Comparison of ENCODE assay signal across 9 cellular contexts in genomic region chr2:3574155-3574554, GRCh38. TPM values are rescaled to one million over a fixed set of nuclear protein-coding genes. Genes with fewer than 3 reads are reported as not detected.
DNase-seq lines count a peak whose midpoint lies in the region; ATAC-seq and TF ChIP-seq lines count a peak whose summit lies in the region.
"Had no signal": no experiment of that assay in that cellular context is flagged by ENCODE, and none has a peak within 500 bp of the region (broad histone marks: within the 10 kb centered on the region; RNA-seq: fewer than 3 reads in every experiment).

No MANE protein-coding gene starts in this region.

- CTCF ChIA-PET in WTC11 (lab: Charles Lee) = no interaction called here

- H2AFZ ChIP-seq in ACC112 (ENCODE audit: low read length, unreplicated experiment) (peak overlapping the region; percentile 32), GM23338 (0 out of 2 replicates have a peak overlapping the region, but pooled peaks have one; percentile 92)

- no peak for ATAC-seq in GM23338
- ATAC-seq in WTC11 = no peak
- ATAC-seq in HG03175 (IDR thresholded peaks at IDR 0.05; ENCODE audit: unreplicated experiment) = no peak
- ATAC-seq in GM18502 (IDR thresholded peaks at IDR 0.05; ENCODE audit: poor library complexity, unreplicated experiment) = no peak

- no peak overlapping the region for H3K27ac Mint-ChIP-seq in GM23338
- H3K27ac Mint-ChIP-seq in WTC11 = no peak overlapping the region; the same call in 1 of the 2 replicates

- H3K27me3 Mint-ChIP-seq in GM23338 (ENCODE audit: insufficient read depth, low read depth, poor library complexity) (peaks cover 13% of the 10 kb centered on the region), WTC11 (ENCODE audit: low read depth) (no peaks in the 10 kb centered on the region)

- H3K27ac ChIP-seq in ACC112 (ENCODE audit: low read depth, low read length) (no peak overlapping the region), GM23338 (ENCODE audit: low read depth) (no peak overlapping the region), muscle layer of duodenum (ENCODE audit: low read length) (no peak overlapping the region)

- H3K4me3 Mint-ChIP-seq in GM23338 = peak overlapping the region; percentile 99
- H3K4me3 Mint-ChIP-seq in WTC11 = peak overlapping the region; percentile 98

- H3K4me1 Mint-ChIP-seq in GM23338 = peaks cover 28% of the 10 kb centered on the region
- H3K4me1 Mint-ChIP-seq in WTC11 = peaks cover 29% of the 10 kb centered on the region

- H3K36me3 ChIP-seq in ACC112 (ENCODE audit: insufficient read depth, low read length) = peaks cover 33% of the 10 kb centered on the region
- peaks cover 29% of the 10 kb centered on the region for H3K36me3 ChIP-seq in GM23338 (ENCODE audit: insufficient read depth)
- H3K36me3 ChIP-seq in muscle layer of duodenum (ENCODE audit: control insufficient read depth in 1 of 2, insufficient read depth in 2 of 2, low read length in 2 of 2) = peaks cover 19 to 28% of the 10 kb centered on the region in 2 donors

- H3K79me2 ChIP-seq in ACC112 (ENCODE audit: control insufficient read depth, insufficient read depth, low read length, unreplicated experiment) = peaks cover 41% of the 10 kb centered on the region
- H3K79me2 ChIP-seq in GM23338 (replicated peaks; ENCODE audit: insufficient read depth) = peaks cover 40% of the 10 kb centered on the region

- H3K9me3 Mint-ChIP-seq in GM23338 = no peaks in the 10 kb centered on the region
- no peaks in the 10 kb centered on the region for H3K9me3 Mint-ChIP-seq in WTC11

- no peak for TF ChIP-seq CTCF in GM23338 (conservative IDR thresholded peaks at IDR 0.05; ENCODE audit: low read depth in 2 of 2)
- no peak for TF ChIP-seq CTCF in WTC11 (IDR thresholded peaks at IDR 0.05)

- H3K36me3 Mint-ChIP-seq in GM23338 (ENCODE audit: low read depth) (peaks cover 38% of the 10 kb centered on the region), WTC11 (peaks cover 36% of the 10 kb centered on the region)

- H3K27me3 ChIP-seq in ACC112 (ENCODE audit: insufficient read depth, low read length) (no peaks in the 10 kb centered on the region), GM23338 (ENCODE audit: insufficient read depth) (no peaks in the 10 kb centered on the region), muscle layer of duodenum (ENCODE audit: low read depth, low read length) (no peaks in the 10 kb centered on the region)

- peaks cover 17% of the 10 kb centered on the region for H3F3A ChIP-seq in GM23338 (replicated peaks; ENCODE audit: low read depth)

- H3K4me3 ChIP-seq in ACC112 (ENCODE audit: low read depth, low read length) (peak overlapping the region; percentile 98), GM23338 (peak overlapping the region; percentile 99), muscle layer of duodenum (ENCODE audit: low read depth in 1 of 2, low read length in 2 of 2) (peak overlapping the region; percentile 78 to 82)

- peaks cover 30% of the 10 kb centered on the region for H4K20me1 ChIP-seq in GM23338 (replicated peaks; ENCODE audit: insufficient read depth)

- H3K9me3 ChIP-seq in muscle layer of duodenum (ENCODE audit: control insufficient read depth in 1 of 2, low read length in 2 of 2) = no peaks in the 10 kb centered on the region

- no peaks in the 10 kb centered on the region for H3K9me2 ChIP-seq in GM23338 (ENCODE audit: insufficient read depth)

- no peak for DNase-seq in GM23338 (ENCODE audit: low spot score)
- DNase-seq in WTC11 (ENCODE audit: low spot score) = no peak
- DNase-seq in kidney glomerular epithelial cell (lab: John Stamatoyannopoulos, UW) = no peak
- no peak for DNase-seq in CD1c-positive myeloid dendritic cell (ENCODE audit: extremely low spot score)
- DNase-seq: left cardiac atrium had no signal

- POLR2A ChIA-PET in WTC11 (lab: Charles Lee) = interaction anchor here (1.3 kb wide), 1 partner anchor 16 kb away, joined by 7 read pairs; the partner anchor contains the start of gene RNASEH1

- peaks cover 28% of the 10 kb centered on the region for H3K4me1 ChIP-seq in ACC112 (ENCODE audit: control insufficient read depth, insufficient read depth, low read length, unreplicated experiment)
- H3K4me1 ChIP-seq in GM23338 (ENCODE audit: insufficient read depth) = peaks cover 15% of the 10 kb centered on the region
- peaks cover 7 to 32% of the 10 kb centered on the region in 2 donors for H3K4me1 ChIP-seq in muscle layer of duodenum (ENCODE audit: control insufficient read depth in 1 of 2, insufficient read depth in 2 of 2, low read length in 2 of 2)

- H3K4me2 ChIP-seq in GM23338 = 0 out of 2 replicates have a peak overlapping the region, but pooled peaks have one; percentile 64

TF ChIP-seq in GM23338, 12 proteins besides CTCF, POLR2A, EP300 and RAD21:
- TF ChIP-seq STAT1 (IDR thresholded peaks at IDR 0.05; ENCODE audit: unreplicated experiment) (no peak), CREB1 (CRISPR knock-in tag; IDR thresholded peaks at IDR 0.05; ENCODE audit: low read depth) (no peak)

TF ChIP-seq in WTC11, 78 proteins besides CTCF, POLR2A, EP300 and RAD21:
- TF ChIP-seq ZSCAN18 (CRISPR knock-in tag; IDR thresholded peaks at IDR 0.05) (no peak), ETV6 (CRISPR knock-in tag; IDR thresholded peaks at IDR 0.05) (no peak), ZNF671 (CRISPR knock-in tag; IDR thresholded peaks at IDR 0.05) (no peak), ZNF396 (CRISPR knock-in tag; IDR thresholded peaks at IDR 0.05; ENCODE audit: borderline replicate concordance) (no peak), IRF1 (CRISPR knock-in tag; IDR thresholded peaks at IDR 0.05) (no peak), USF2 (CRISPR knock-in tag; IDR thresholded peaks at IDR 0.05) (no peak), ZBTB21 (CRISPR knock-in tag; IDR thresholded peaks at IDR 0.05; ENCODE audit: borderline replicate concordance) (no peak), MYBL2 (CRISPR knock-in tag; IDR thresholded peaks at IDR 0.05) (no peak), RELA (CRISPR knock-in tag; IDR thresholded peaks at IDR 0.05; ENCODE audit: borderline replicate concordance) (no peak), NR3C1 (CRISPR knock-in tag; conservative IDR thresholded peaks at IDR 0.05; ENCODE audit: low read depth) (no peak), SP1 (CRISPR knock-in tag; conservative IDR thresholded peaks at IDR 0.05) (no peak), FOXP1 (CRISPR knock-in tag; IDR thresholded peaks at IDR 0.05; ENCODE audit: borderline replicate concordance) (no peak), NR2C2 (CRISPR knock-in tag; IDR thresholded peaks at IDR 0.05) (no peak)
TF ChIP-seq in WTC11: peak in this region for 0.

RNA-seq across cellular contexts. Expression of gene RPS7, which starts 0.9 kb away (rescaled TPM):
- total RNA-seq in GM23338 (2014; rRNA removed; shearing (Covaris generic)) = 2,575 and 2,742 TPM in 2 replicates
- polyA plus RNA-seq in GM23338 (2016; fragmentation: Nextera tagmentation; extraction: Ambion mirVana) = 2,161 and 2,244 TPM in 2 replicates
- total RNA-seq in WTC11 (2021) = 1,629 to 1,800 TPM (median 1,725 TPM) in 3 replicates

RNA-seq across cellular contexts. Expression of gene RNASEH1, which starts 16.0 kb away (rescaled TPM):
- 33.2 and 42.0 TPM in 2 replicates for total RNA-seq in GM23338 (2014; rRNA removed; shearing (Covaris generic))
- polyA plus RNA-seq in GM23338 (2016; fragmentation: Nextera tagmentation; extraction: Ambion mirVana) = 35.5 and 40.7 TPM in 2 replicates
- total RNA-seq in WTC11 (2021) = 34.0 to 44.4 TPM (median 38.7 TPM) in 3 replicates

RNA-seq across cellular contexts. Expression of gene COLEC11, which starts 20.8 kb away (rescaled TPM):
- total RNA-seq in GM23338 (2014; rRNA removed; shearing (Covaris generic)) = 0.43 and 1.3 TPM in 2 replicates
- polyA plus RNA-seq in GM23338 (2016; fragmentation: Nextera tagmentation; extraction: Ambion mirVana) = 1.5 and 1.8 TPM in 2 replicates
- total RNA-seq in WTC11 (2021) = 0.69 to 1.3 TPM (median 0.87 TPM) in 3 replicates

RNA-seq across cellular contexts. Expression of gene ADI1, which starts 54.8 kb away (rescaled TPM):
- 16.3 and 17.3 TPM in 2 replicates for total RNA-seq in GM23338 (2014; rRNA removed; shearing (Covaris generic))
- 31.9 and 34.1 TPM in 2 replicates for polyA plus RNA-seq in GM23338 (2016; fragmentation: Nextera tagmentation; extraction: Ambion mirVana)
- 20.1 to 21.4 TPM (median 20.1 TPM) in 3 replicates for total RNA-seq in WTC11 (2021)
